Comparison of ENCODE assay signal across 14 cellular contexts in the genomic region with DNA sequence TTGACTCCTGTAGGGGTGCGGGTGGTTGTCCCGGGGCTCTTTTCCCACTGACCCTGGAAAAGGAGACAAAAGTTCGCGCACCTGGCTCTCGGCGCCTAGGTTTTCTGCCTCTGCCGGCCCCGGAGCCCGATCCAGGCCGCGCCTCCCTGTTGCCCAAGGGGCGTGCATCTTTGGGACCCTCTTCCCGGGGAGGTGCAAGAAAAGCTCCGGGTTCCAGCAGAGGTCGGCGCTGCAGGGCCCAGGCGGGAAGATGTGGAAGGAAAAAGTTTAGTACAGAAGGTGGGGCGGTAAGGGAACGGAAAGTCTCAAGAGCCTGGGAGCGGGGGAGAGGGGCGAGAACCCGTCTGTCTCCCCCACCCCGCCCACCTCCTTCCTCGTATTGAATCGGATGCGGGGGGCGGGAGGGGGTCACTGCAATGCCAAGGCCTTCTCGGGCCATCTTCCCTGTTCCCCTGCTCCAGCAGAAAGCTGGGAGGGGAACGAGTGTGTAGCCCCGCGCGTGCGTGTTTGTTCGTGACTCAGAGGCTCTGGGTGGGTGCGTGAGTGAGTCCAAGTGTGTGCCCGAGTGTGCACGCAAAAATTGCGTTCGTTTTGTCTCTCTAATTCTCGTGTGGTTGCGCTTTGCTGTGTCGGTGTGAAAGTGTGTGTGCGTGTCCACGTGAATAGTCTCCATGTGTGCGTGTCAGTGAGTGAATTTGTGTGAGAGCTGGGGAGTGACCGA. TPM values are rescaled to one million over a fixed set of nuclear protein-coding genes. Genes with fewer than 3 reads are reported as not detected.
A peak's percentile ranks its signal among the peaks of the same experiment; 100 is the strongest.
DNase-seq lines count a peak whose midpoint lies in the region; ATAC-seq, FAIRE-seq and TF ChIP-seq lines count a peak whose summit lies in the region.
"Had no signal": no experiment of that assay in that cellular context is flagged by ENCODE, and none has a peak within 500 bp of the region (broad histone marks: within the 10 kb centered on the region; RNA-seq: fewer than 3 reads in every experiment).

No MANE protein-coding gene starts in this region.

- H3K4me1 ChIP-seq in CD8-positive, alpha-beta memory T cell (ENCODE audit: insufficient read depth, low read length): peaks cover 11% of the 10 kb centered on the region
- H3K4me1 ChIP-seq in HUES6 (ENCODE audit: control insufficient read depth, insufficient read depth, low read length) (peaks cover 63% of the 10 kb centered on the region), endothelial cell of umbilical vein (ENCODE audit: control insufficient read depth, extremely low read depth, insufficient read depth, low read length) (peaks cover 2% of the 10 kb centered on the region), neural progenitor cell (peaks cover 16% of the 10 kb centered on the region)

- dilution Hi-C loops in endothelial cell of umbilical vein (cut with MboI; ENCODE audit: extremely low pct_ligation_motif_present, low sequenced_read_pairs): no loop called here

- no peak for TF ChIP-seq CTCF in endothelial cell of umbilical vein (IDR thresholded peaks at IDR 0.05; ENCODE audit: extremely low read depth in 1 of 2, insufficient read depth in 1 of 2, low read depth in 1 of 2, low read length in 2 of 2)
- TF ChIP-seq CTCF in neural progenitor cell (IDR thresholded peaks at IDR 0.05): no peak

- H2AFZ ChIP-seq in endothelial cell of umbilical vein (ENCODE audit: low read depth, low read length): no peak overlapping the region
- H2AFZ ChIP-seq in neural progenitor cell (replicated peaks): no peak overlapping the region
- H2AFZ ChIP-seq: GM23248 had no signal

- DNase-seq in CD8-positive, alpha-beta memory T cell: no peak
- DNase-seq in endothelial cell of umbilical vein (ENCODE audit: low read depth, low spot score) (no peak), neural progenitor cell (ENCODE audit: low spot score) (peak; percentile 36), NCI-H510A treated with DMSO at 0.1 percent for 48 hours (lab: John Stamatoyannopoulos, UW) (no peak), GF-D8 (lab: John Stamatoyannopoulos, UW) (no peak)
- DNase-seq: CD4-positive, CD25-positive, alpha-beta regulatory T cell; GM23248; NCI-H2081 treated with DMSO at 0.1 percent for 48 hours; SHP77 treated with DMSO at 0.1 percent for 48 hours; stimulated activated CD4-positive, alpha-beta T cell treated with anti-CD3 and anti-CD28 coated beads, Interleukin-1b, Interleukin-23, amount 100 ng/mL, for 48 hours had no signal

- H3K79me2 ChIP-seq in endothelial cell of umbilical vein (ENCODE audit: control insufficient read depth, insufficient read depth, low read length) (no peaks in the 10 kb centered on the region), neural progenitor cell (ENCODE audit: low read depth) (no peaks in the 10 kb centered on the region)

- no peak for TF ChIP-seq POLR2A in endothelial cell of umbilical vein (IDR thresholded peaks at IDR 0.05; ENCODE audit: low read depth, low read length)

- CTCF ChIA-PET in CD8-positive, alpha-beta memory T cell (lab: Charles Lee): interaction anchor here (2.3 kb wide), 1 partner anchor 9 kb away, joined by 18 read pairs; no protein-coding TSS in a partner anchor
- CTCF ChIA-PET in endothelial cell of umbilical vein (lab: Charles Lee): interaction anchor here (2.1 to 7.3 kb wide), 5 partner anchors 10 to 821 kb away, joined by 16 to 174 read pairs (median 52); no protein-coding TSS in a partner anchor

- peak overlapping the region in 5 of 7 donors; percentile 12 to 72 (median 38) for H3K4me3 Mint-ChIP-seq in CD8-positive, alpha-beta memory T cell
- peak overlapping the region; percentile 82 for H3K4me3 Mint-ChIP-seq in neural progenitor cell

- intact Hi-C loops in endothelial cell of umbilical vein (cut with micrococcal nuclease): loop anchor here (10.0 kb wide), 1 partner anchor 479 kb away; no protein-coding TSS in a partner anchor

- BruUV-seq in endothelial cell of umbilical vein (replicated peaks; lab: Mats Ljungman, UMichigan): no TSS peak

- H3K4me2 ChIP-seq in endothelial cell of umbilical vein (ENCODE audit: insufficient read depth, low read length) (no peak overlapping the region), neural progenitor cell (no peak overlapping the region)

- no peak for ATAC-seq in HG02763 (IDR thresholded peaks at IDR 0.05; ENCODE audit: unreplicated experiment)
- ATAC-seq: psoas muscle had no signal

- peaks cover 0 to 1% (median 0%) of the 10 kb centered on the region in 3 donors for H3K36me3 Mint-ChIP-seq in CD8-positive, alpha-beta memory T cell
- no peaks in the 10 kb centered on the region for H3K36me3 Mint-ChIP-seq in neural progenitor cell
- H3K36me3 Mint-ChIP-seq: CD4-positive, CD25-positive, alpha-beta regulatory T cell had no signal

- no peaks in the 10 kb centered on the region for H3K9me1 ChIP-seq in endothelial cell of umbilical vein (replicated peaks; ENCODE audit: control insufficient read depth, extremely low read depth, insufficient read depth, low read length)

- H3K9ac ChIP-seq in HUES6 (ENCODE audit: low read length) (no peak overlapping the region), endothelial cell of umbilical vein (replicated peaks; ENCODE audit: extremely low read depth, insufficient read depth, low read length) (no peak overlapping the region), neural progenitor cell (no peak overlapping the region)
- H3K9ac ChIP-seq: GM23248 had no signal

- no peaks in the 10 kb centered on the region for H3K36me3 ChIP-seq in CD8-positive, alpha-beta memory T cell (ENCODE audit: insufficient read depth, low read length)
- no peaks in the 10 kb centered on the region for H3K36me3 ChIP-seq in HUES6 (ENCODE audit: control insufficient read depth, insufficient read depth, low read length)
- H3K36me3 ChIP-seq in endothelial cell of umbilical vein (ENCODE audit: control insufficient read depth in 2 of 2, extremely low read depth in 1 of 2, insufficient read depth in 2 of 2, low read length in 2 of 2): no peaks in the 10 kb centered on the region
- H3K36me3 ChIP-seq in neural progenitor cell: no peaks in the 10 kb centered on the region

- H3K27ac Mint-ChIP-seq in CD8-positive, alpha-beta memory T cell: no peak overlapping the region
- H3K27ac Mint-ChIP-seq in neural progenitor cell: peak overlapping the region; percentile 32

- H3K9me3 ChIP-seq in CD8-positive, alpha-beta memory T cell (ENCODE audit: low read length): no peaks in the 10 kb centered on the region
- H3K9me3 ChIP-seq in HUES6 (ENCODE audit: control insufficient read depth, insufficient read depth, low read depth, low read length): no peaks in the 10 kb centered on the region
- no peaks in the 10 kb centered on the region for H3K9me3 ChIP-seq in endothelial cell of umbilical vein (replicated peaks; ENCODE audit: control insufficient read depth, insufficient read depth, low read length)
- H3K9me3 ChIP-seq in neural progenitor cell (ENCODE audit: low read depth): no peaks in the 10 kb centered on the region
- H3K9me3 ChIP-seq: psoas muscle had no signal

- no peaks in the 10 kb centered on the region for H4K20me1 ChIP-seq in endothelial cell of umbilical vein (replicated peaks; ENCODE audit: control insufficient read depth, extremely low read depth, insufficient read depth, low read length)
- H4K20me1 ChIP-seq in neural progenitor cell (ENCODE audit: low read depth): peaks cover 97% of the 10 kb centered on the region

- H3K9me3 Mint-ChIP-seq in CD8-positive, alpha-beta memory T cell: peaks cover 0 to 5% (median 0%) of the 10 kb centered on the region in 5 donors
- H3K9me3 Mint-ChIP-seq in neural progenitor cell: no peaks in the 10 kb centered on the region

- FAIRE-seq in endothelial cell of umbilical vein (lab: Jason Lieb, UNC): no peak
- FAIRE-seq: G401.6 had no signal

- H3K27ac ChIP-seq in CD8-positive, alpha-beta memory T cell (ENCODE audit: low read depth, low read length): no peak overlapping the region
- no peak overlapping the region for H3K27ac ChIP-seq in HUES6 (ENCODE audit: low read depth, low read length)
- H3K27ac ChIP-seq in endothelial cell of umbilical vein (ENCODE audit: insufficient read depth, low read depth, low read length): no peak overlapping the region
- no peak overlapping the region for H3K27ac ChIP-seq in neural progenitor cell
- H3K27ac ChIP-seq: GM23248, psoas muscle had no signal

- peaks cover 17% of the 10 kb centered on the region for H3F3A ChIP-seq in neural progenitor cell (ENCODE audit: low read depth)

- no peak overlapping the region for H3K4me3 ChIP-seq in CD8-positive, alpha-beta memory T cell (ENCODE audit: low read length)
- H3K4me3 ChIP-seq in HUES6 (ENCODE audit: low read depth, low read length) (peak overlapping the region; percentile 61), endothelial cell of umbilical vein (replicated peaks in 1 of 3; ENCODE audit: insufficient read depth in 1 of 3, low read depth in 1 of 3, low read length in 3 of 3) (no peak overlapping the region), neural progenitor cell (no peak overlapping the region)
- H3K4me3 ChIP-seq: GM23248, psoas muscle had no signal

- H3K27me3 ChIP-seq in CD8-positive, alpha-beta memory T cell (ENCODE audit: insufficient read depth, low read length, poor library complexity, severe bottlenecking): peaks cover 60% of the 10 kb centered on the region
- H3K27me3 ChIP-seq in HUES6 (ENCODE audit: control insufficient read depth, insufficient read depth, low read length) (peaks cover 100% of the 10 kb centered on the region), endothelial cell of umbilical vein (ENCODE audit: control insufficient read depth in 2 of 2, insufficient read depth in 2 of 2, low read length in 2 of 2) (peaks cover 95 to 98% of the 10 kb centered on the region in 2 experiments), neural progenitor cell (peaks cover 100% of the 10 kb centered on the region)

- peaks cover 74 to 81% of the 10 kb centered on the region in 2 donors for H3K27me3 Mint-ChIP-seq in CD8-positive, alpha-beta memory T cell
- H3K27me3 Mint-ChIP-seq in neural progenitor cell (ENCODE audit: insufficient read depth, low read depth): peaks cover 92% of the 10 kb centered on the region

- H3K4me1 Mint-ChIP-seq in CD8-positive, alpha-beta memory T cell: peaks cover 12 to 32% (median 17%) of the 10 kb centered on the region in 3 donors
- H3K4me1 Mint-ChIP-seq in neural progenitor cell: peaks cover 64% of the 10 kb centered on the region

- POLR2A ChIA-PET in CD8-positive, alpha-beta memory T cell (lab: Charles Lee): no interaction called here
- POLR2A ChIA-PET in endothelial cell of umbilical vein (lab: Charles Lee): no interaction called here

RNA-seq across cellular contexts. Expression of gene EN1, which starts 6.4 kb away (rescaled TPM):
- not detected for total RNA-seq in CD8-positive, alpha-beta memory T cell
- polyA plus RNA-seq in CD8-positive, alpha-beta memory T cell: not detected
- total RNA-seq in endothelial cell of umbilical vein: not detected in 2 replicates
- polyA plus RNA-seq in endothelial cell of umbilical vein: not detected in 2 replicates
- not detected in 2 replicates for polyA plus RNA-seq in endothelial cell of umbilical vein (2011; cell fraction: cytosol; rRNA removed)
- polyA plus RNA-seq in endothelial cell of umbilical vein (2011; cell fraction: nucleus; rRNA removed): not detected in 2 replicates
- not detected in 2 replicates for polyA plus RNA-seq in endothelial cell of umbilical vein (2012)
- not detected in 2 replicates for polyA minus RNA-seq in endothelial cell of umbilical vein
- polyA minus RNA-seq in endothelial cell of umbilical vein (2011; cell fraction: cytosol; rRNA and poly(A)+ RNA removed): not detected
- not detected in 2 replicates for polyA minus RNA-seq in endothelial cell of umbilical vein (2011; cell fraction: nucleus; rRNA and poly(A)+ RNA removed)
- not detected in 2 replicates for total RNA-seq in neural progenitor cell (ENCODE audit: low replicate concordance)
- total RNA-seq: CD4-positive, CD25-positive, alpha-beta regulatory T cell had no signal
- polyA plus RNA-seq: CD4-positive, CD25-positive, alpha-beta regulatory T cell had no signal
